In the genomic region with DNA sequence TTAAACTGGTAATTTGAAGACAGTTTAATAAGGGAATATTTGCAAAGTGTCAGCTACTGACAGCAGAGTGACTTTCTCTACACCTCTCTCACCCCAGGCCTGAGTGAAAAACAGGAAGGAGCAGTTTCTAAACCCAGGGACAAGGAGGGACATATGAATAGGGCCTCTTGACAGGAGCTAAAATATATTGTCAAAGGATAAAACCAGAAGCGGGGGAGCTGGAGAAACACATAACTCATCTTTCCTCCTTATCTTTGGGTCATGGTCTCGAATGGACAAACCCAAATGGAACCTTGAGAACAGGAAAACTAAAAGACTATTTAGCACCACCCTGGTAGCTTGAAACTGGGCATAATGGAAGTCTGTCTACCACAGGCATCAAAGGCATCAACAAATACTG, we compare ENCODE assay signal across 29 cellular contexts.
"Had no signal": no experiment of that assay in that cellular context is flagged by ENCODE, and none has a peak within 500 bp of the region (broad histone marks: within the 10 kb centered on the region; RNA-seq: fewer than 3 reads in every experiment).

No MANE protein-coding gene starts in this region.

- H3K9me3 Mint-ChIP-seq: neural crest cell; stimulated activated naive B cell treated with anti-CD40 and anti-IgM and Interleukin-4, amounts not matched to agents 10 μg/mL and 1 μg/mL and 100 μg/mL, for 72 hours; stimulated activated naive CD8-positive, alpha-beta T cell treated with anti-CD3 and anti-CD28 coated beads, Interleukin-15, Interleukin-2, amounts not matched to agents 100 ng/mL and 50 ng/mL, for 24 hours had no signal

- H3K4me3 Mint-ChIP-seq: naive thymus-derived CD8-positive, alpha-beta T cell; natural killer cell treated with Interleukin-12 subunit alpha and Interleukin-12 subunit beta and Interleukin-15 and Interleukin-18, amount 100 ng/mL, for 72 hours; nephron progenitor cell; neural crest cell; stimulated activated effector memory CD8-positive, alpha-beta T cell treated with anti-CD3 and anti-CD28 coated beads, Interleukin-12 subunit alpha, Interleukin-12 subunit beta, amount 100 ng/mL, for 72 hours; stimulated activated naive B cell treated with anti-CD40 and anti-IgM and Interleukin-4, amounts not matched to agents 10 μg/mL and 1 μg/mL and 100 μg/mL, for 72 hours; stimulated activated naive CD8-positive, alpha-beta T cell treated with anti-CD3 and anti-CD28 coated beads, Interleukin-15, Interleukin-2, amounts not matched to agents 100 ng/mL and 50 ng/mL, for 24 hours had no signal

- ATAC-seq: naive thymus-derived CD8-positive, alpha-beta T cell; natural killer cell treated with Interleukin-12 subunit alpha and Interleukin-12 subunit beta and Interleukin-15 and Interleukin-18, amount 100 ng/mL, for 72 hours; pancreas; psoas muscle; right cardiac atrium; right lobe of liver; stimulated activated effector memory CD8-positive, alpha-beta T cell treated with anti-CD3 and anti-CD28 coated beads, Interleukin-12 subunit alpha, Interleukin-12 subunit beta, amount 100 ng/mL, for 72 hours; stimulated activated naive B cell treated with anti-CD40 and anti-IgM and Interleukin-4, amounts not matched to agents 10 μg/mL and 1 μg/mL and 100 μg/mL, for 72 hours; upper lobe of right lung had no signal

- DNase-seq: naive thymus-derived CD8-positive, alpha-beta T cell; nephron progenitor cell; nucleus accumbens; pancreas; posterior cingulate gyrus; psoas muscle; right cardiac atrium; right lobe of liver; sigmoid colon; small intestine; stimulated activated CD4-positive, alpha-beta T cell treated with anti-CD3 and anti-CD28 coated beads, Interleukin-15, amount 100 ng/mL, for 24 hours; stimulated activated CD4-positive, alpha-beta T cell treated with anti-CD3 and anti-CD28 coated beads, Interleukin-2, amount 100 ng/mL, for 24 hours; stimulated activated CD4-positive, alpha-beta T cell treated with anti-CD3 and anti-CD28 coated beads, Interleukin-2, amount 100 ng/mL, for 48 hours; stimulated activated CD4-positive, alpha-beta T cell treated with anti-CD3 and anti-CD28 coated beads, Interleukin-4, amount 100 ng/mL, for 24 hours; stimulated activated naive B cell treated with anti-CD40 and anti-IgM and Interleukin-4, amounts not matched to agents 10 μg/mL and 1 μg/mL and 100 μg/mL, for 72 hours; stimulated activated naive CD4-positive, alpha-beta T cell treated with Interleukin-2 at 50 U/mL for 16 hours; stomach; thyroid gland; trophoblast cell; upper lobe of right lung; uterus had no signal

- H3K36me3 ChIP-seq: neutrophil, pancreas, right lobe of liver, sigmoid colon, stomach, thoracic aorta, thyroid gland, tibial nerve, upper lobe of right lung, uterus had no signal

- H3K27ac ChIP-seq: neutrophil, pancreas, psoas muscle, right lobe of liver, sigmoid colon, stomach, thoracic aorta, thyroid gland, tibial nerve, upper lobe of right lung, uterus had no signal

- H3K27me3 ChIP-seq: neutrophil, pancreas, right lobe of liver, sigmoid colon, stomach, thyroid gland, tibial nerve, upper lobe of right lung, uterus had no signal

- H3K27ac Mint-ChIP-seq: naive thymus-derived CD8-positive, alpha-beta T cell; natural killer cell treated with Interleukin-12 subunit alpha and Interleukin-12 subunit beta and Interleukin-15 and Interleukin-18, amount 100 ng/mL, for 72 hours; nephron progenitor cell; progenitor cell of endocrine pancreas; stimulated activated effector memory CD8-positive, alpha-beta T cell treated with anti-CD3 and anti-CD28 coated beads, Interleukin-12 subunit alpha, Interleukin-12 subunit beta, amount 100 ng/mL, for 72 hours; stimulated activated naive B cell treated with anti-CD40 and anti-IgM and Interleukin-4, amounts not matched to agents 10 μg/mL and 1 μg/mL and 100 μg/mL, for 72 hours; stimulated activated naive CD8-positive, alpha-beta T cell treated with anti-CD3 and anti-CD28 coated beads, Interleukin-15, Interleukin-2, amounts not matched to agents 100 ng/mL and 50 ng/mL, for 24 hours had no signal

- H3K9me3 ChIP-seq: neutrophil, pancreas, psoas muscle, right lobe of liver, sigmoid colon, stomach, thoracic aorta, thyroid gland, tibial nerve, upper lobe of right lung, uterus had no signal

- H3K4me1 Mint-ChIP-seq: naive thymus-derived CD8-positive, alpha-beta T cell; nephron progenitor cell; stimulated activated effector memory CD8-positive, alpha-beta T cell treated with anti-CD3 and anti-CD28 coated beads, Interleukin-12 subunit alpha, Interleukin-12 subunit beta, amount 100 ng/mL, for 72 hours; stimulated activated naive B cell treated with anti-CD40 and anti-IgM and Interleukin-4, amounts not matched to agents 10 μg/mL and 1 μg/mL and 100 μg/mL, for 72 hours had no signal

- H3K27me3 Mint-ChIP-seq: stimulated activated naive CD8-positive, alpha-beta T cell treated with anti-CD3 and anti-CD28 coated beads, Interleukin-15, Interleukin-2, amounts not matched to agents 100 ng/mL and 50 ng/mL, for 24 hours had no signal

- FAIRE-seq: pancreas, small intestine had no signal

- H3K4me1 ChIP-seq: pancreas, psoas muscle, right lobe of liver, sigmoid colon, stomach, thyroid gland, tibial nerve, upper lobe of right lung, uterus had no signal

- H3K36me3 Mint-ChIP-seq: naive thymus-derived CD8-positive, alpha-beta T cell; natural killer cell treated with Interleukin-12 subunit alpha and Interleukin-12 subunit beta and Interleukin-15 and Interleukin-18, amount 100 ng/mL, for 72 hours; stimulated activated effector memory CD8-positive, alpha-beta T cell treated with anti-CD3 and anti-CD28 coated beads, Interleukin-12 subunit alpha, Interleukin-12 subunit beta, amount 100 ng/mL, for 72 hours; stimulated activated naive B cell treated with anti-CD40 and anti-IgM and Interleukin-4, amounts not matched to agents 10 μg/mL and 1 μg/mL and 100 μg/mL, for 72 hours had no signal

- H3K4me3 ChIP-seq: pancreas, psoas muscle, right lobe of liver, sigmoid colon, stomach, thoracic aorta, thyroid gland, tibial nerve, upper lobe of right lung, uterus had no signal
